ENCODE assay signal across 9 cellular contexts in the genomic region with DNA sequence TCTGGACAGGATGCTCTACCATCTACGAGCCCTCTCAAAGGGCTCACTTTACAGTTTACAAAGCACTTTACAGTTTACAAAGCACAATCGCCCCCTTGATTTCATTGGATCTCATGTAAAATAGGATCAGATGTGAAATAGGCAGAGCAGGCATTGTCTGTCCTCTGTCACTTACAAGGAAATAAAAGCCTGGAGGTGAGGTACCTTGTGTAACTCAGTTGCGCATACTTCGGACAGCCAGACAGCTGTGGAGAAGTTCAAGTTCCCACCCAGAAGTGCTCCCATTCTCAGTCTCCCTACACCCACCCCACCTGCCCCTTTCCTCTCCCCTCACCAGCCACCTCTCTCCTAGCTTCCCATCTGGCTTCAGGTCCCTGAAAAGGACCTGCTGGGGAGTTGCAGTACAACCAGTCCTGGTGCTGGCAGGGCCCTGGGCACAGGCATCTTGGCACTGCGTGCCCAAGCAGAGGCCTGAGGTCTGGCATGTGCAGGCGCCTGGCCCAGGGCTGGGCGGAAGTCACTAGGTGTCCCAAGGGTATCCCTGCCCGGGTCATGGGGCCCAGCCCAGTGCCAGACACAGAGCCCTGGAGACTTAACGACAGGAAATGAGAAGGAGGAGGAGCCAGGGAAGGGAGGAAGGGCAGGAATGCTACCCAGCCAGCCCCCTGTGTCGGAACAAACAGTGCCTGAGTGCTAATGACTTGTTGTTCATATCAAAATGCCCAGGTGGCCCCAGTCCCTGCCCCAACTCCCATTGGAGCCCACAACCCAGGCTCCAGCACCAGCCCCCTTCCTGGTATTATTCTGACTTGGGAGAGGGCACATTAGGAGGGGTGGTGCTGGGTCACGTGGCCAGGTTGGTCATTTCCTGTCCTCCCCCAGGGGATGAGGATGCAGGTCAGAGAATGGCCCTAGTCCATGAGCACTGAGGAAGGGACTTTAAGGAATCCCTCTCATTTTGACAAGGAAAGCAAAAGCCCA. TPM values are rescaled to one million over a fixed set of nuclear protein-coding genes. Genes with fewer than 3 reads are reported as not detected.
DNase-seq lines count a peak whose midpoint lies in the region; ATAC-seq lines count a peak whose summit lies in the region.
"Had no signal": no experiment of that assay in that cellular context is flagged by ENCODE, and none has a peak within 500 bp of the region (broad histone marks: within the 10 kb centered on the region; RNA-seq: fewer than 3 reads in every experiment).

No MANE protein-coding gene starts in this region.

- DNase-seq in H7 (peak; percentile 84), iPS-NIHi11 (ENCODE audit: low spot score) (peak; percentile 75), OCI-M1 (lab: John Stamatoyannopoulos, UW) (no peak)
- DNase-seq in stimulated activated naive B cell treated with anti-CD40 and anti-IgM and Interleukin-4, amounts not matched to agents 10 μg/mL and 1 μg/mL and 100 μg/mL, for 72 hours: peak; percentile 36
- DNase-seq in effector memory CD4-positive, alpha-beta T cell: no peak
- no peak for DNase-seq in stimulated activated CD4-positive, alpha-beta T cell treated with anti-CD3 and anti-CD28 coated beads, Interleukin-4, amount 100 ng/mL, for 1 hour
- DNase-seq: activated naive CD4-positive, alpha-beta T cell treated with Interleukin-2 at 50 U/mL for 16 hours had no signal

- H3K9me3 ChIP-seq in effector memory CD4-positive, alpha-beta T cell (ENCODE audit: control insufficient read depth, low read length): no peaks in the 10 kb centered on the region

- H3K36me3 Mint-ChIP-seq in activated T-helper 17 cell treated with anti-CD3 and anti-CD28 coated beads, Interleukin-2, amount 50 U/mL, for 72 hours (ENCODE audit: low read depth): no peaks in the 10 kb centered on the region
- H3K36me3 Mint-ChIP-seq in stimulated activated naive B cell treated with anti-CD40 and anti-IgM and Interleukin-4, amounts not matched to agents 10 μg/mL and 1 μg/mL and 100 μg/mL, for 72 hours: peaks cover 7 to 8% of the 10 kb centered on the region in 2 donors

- peaks cover 37% of the 10 kb centered on the region for H3K4me1 Mint-ChIP-seq in activated T-helper 17 cell treated with anti-CD3 and anti-CD28 coated beads, Interleukin-2, amount 50 U/mL, for 72 hours
- peaks cover 60 to 71% of the 10 kb centered on the region in 2 donors for H3K4me1 Mint-ChIP-seq in stimulated activated naive B cell treated with anti-CD40 and anti-IgM and Interleukin-4, amounts not matched to agents 10 μg/mL and 1 μg/mL and 100 μg/mL, for 72 hours

- no peaks in the 10 kb centered on the region for H3K27me3 ChIP-seq in H7 (ENCODE audit: control insufficient read depth, insufficient read depth, low read length)
- no peaks in the 10 kb centered on the region for H3K27me3 ChIP-seq in effector memory CD4-positive, alpha-beta T cell (replicated peaks; ENCODE audit: control insufficient read depth, insufficient read depth, low read length, poor library complexity, severe bottlenecking)

- peaks cover under 1% of the 10 kb centered on the region for H3K36me3 ChIP-seq in H7 (replicated peaks; ENCODE audit: control insufficient read depth, insufficient read depth, low read length)
- no peaks in the 10 kb centered on the region for H3K36me3 ChIP-seq in effector memory CD4-positive, alpha-beta T cell (ENCODE audit: control insufficient read depth, insufficient read depth, low read length)

- peak overlapping the region; percentile 73 for H3K4me3 Mint-ChIP-seq in activated T-helper 17 cell treated with anti-CD3 and anti-CD28 coated beads, Interleukin-2, amount 50 U/mL, for 72 hours
- H3K4me3 Mint-ChIP-seq in stimulated activated naive B cell treated with anti-CD40 and anti-IgM and Interleukin-4, amounts not matched to agents 10 μg/mL and 1 μg/mL and 100 μg/mL, for 72 hours: peak overlapping the region; percentile 57 to 81

- H3K4me1 ChIP-seq in effector memory CD4-positive, alpha-beta T cell (ENCODE audit: control insufficient read depth, insufficient read depth, low read length, poor library complexity, severe bottlenecking): peaks cover 15% of the 10 kb centered on the region

- H3K27ac Mint-ChIP-seq in activated T-helper 17 cell treated with anti-CD3 and anti-CD28 coated beads, Interleukin-2, amount 50 U/mL, for 72 hours: no peak overlapping the region
- peak overlapping the region; percentile 94 for H3K27ac Mint-ChIP-seq in stimulated activated naive B cell treated with anti-CD40 and anti-IgM and Interleukin-4, amounts not matched to agents 10 μg/mL and 1 μg/mL and 100 μg/mL, for 72 hours

- no peaks in the 10 kb centered on the region for H3K9me3 Mint-ChIP-seq in activated T-helper 17 cell treated with anti-CD3 and anti-CD28 coated beads, Interleukin-2, amount 50 U/mL, for 72 hours
- H3K9me3 Mint-ChIP-seq in stimulated activated naive B cell treated with anti-CD40 and anti-IgM and Interleukin-4, amounts not matched to agents 10 μg/mL and 1 μg/mL and 100 μg/mL, for 72 hours: no peaks in the 10 kb centered on the region

- ATAC-seq in activated T-helper 17 cell treated with anti-CD3 and anti-CD28 coated beads, Interleukin-2, amount 50 U/mL, for 72 hours (replicated peaks): no peak
- peak; percentile 13 to 18 for ATAC-seq in stimulated activated naive B cell treated with anti-CD40 and anti-IgM and Interleukin-4, amounts not matched to agents 10 μg/mL and 1 μg/mL and 100 μg/mL, for 72 hours (replicated peaks)
- ATAC-seq in HG03565 (IDR thresholded peaks at IDR 0.05; ENCODE audit: unreplicated experiment): no peak

- H3K27ac ChIP-seq in effector memory CD4-positive, alpha-beta T cell (ENCODE audit: insufficient read depth, low read length, poor library complexity, severe bottlenecking): no peak overlapping the region

- no peaks in the 10 kb centered on the region for H3K27me3 Mint-ChIP-seq in activated T-helper 17 cell treated with anti-CD3 and anti-CD28 coated beads, Interleukin-2, amount 50 U/mL, for 72 hours
- no peaks in the 10 kb centered on the region for H3K27me3 Mint-ChIP-seq in stimulated activated naive B cell treated with anti-CD40 and anti-IgM and Interleukin-4, amounts not matched to agents 10 μg/mL and 1 μg/mL and 100 μg/mL, for 72 hours

- no peak overlapping the region for H3K4me3 ChIP-seq in H7 (ENCODE audit: insufficient read depth, low read depth, low read length)
- H3K4me3 ChIP-seq in effector memory CD4-positive, alpha-beta T cell (ENCODE audit: insufficient read depth, low read depth, low read length, poor library complexity, severe bottlenecking): no peak overlapping the region

RNA-seq across cellular contexts. Expression of a gene that starts 5.4 kb away (rescaled TPM):
- total RNA-seq in H7 (2014; rRNA removed; shearing (Covaris generic)): 10.5 and 11.8 TPM in 2 replicates
- 1 to 10 TPM; 1.4 to 8.4 TPM for total RNA-seq in activated T-helper 17 cell treated with anti-CD3 and anti-CD28 coated beads, Interleukin-2, amount 50 U/mL, for 72 hours

RNA-seq across cellular contexts. Expression of a gene that starts 19.7 kb away (rescaled TPM):
- total RNA-seq in H7 (2014; rRNA removed; shearing (Covaris generic)): 10.9 and 12.4 TPM in 2 replicates
- total RNA-seq in activated T-helper 17 cell treated with anti-CD3 and anti-CD28 coated beads, Interleukin-2, amount 50 U/mL, for 72 hours: 1 to 10 TPM; 6.7 to 8.2 TPM

RNA-seq across cellular contexts. Expression of a gene that starts 28.0 kb away (rescaled TPM):
- total RNA-seq in H7 (2014; rRNA removed; shearing (Covaris generic)): not detected in 2 replicates
- under 1 TPM in 1 of 2 donors, not detected in 1; 0.16 TPM for total RNA-seq in activated T-helper 17 cell treated with anti-CD3 and anti-CD28 coated beads, Interleukin-2, amount 50 U/mL, for 72 hours

RNA-seq across cellular contexts. Expression of a gene that starts 47.5 kb away (rescaled TPM):
- 19.5 and 28.9 TPM in 2 replicates for total RNA-seq in H7 (2014; rRNA removed; shearing (Covaris generic))
- 10 to 100 TPM; 33.3 to 44.0 TPM for total RNA-seq in activated T-helper 17 cell treated with anti-CD3 and anti-CD28 coated beads, Interleukin-2, amount 50 U/mL, for 72 hours

Comparison
In these comparisons a context has a peak if more than half of its experiments do, and no peak if none do; other contexts are left out.
1. DNase-seq: peak in H7 (single experiment), iPS-NIHi11 (single experiment) and stimulated activated naive B cell treated with anti-CD40 and anti-IgM and Interleukin-4, amounts not matched to agents 10 μg/mL and 1 μg/mL and 100 μg/mL, for 72 hours (single experiment); none in effector memory CD4-positive, alpha-beta T cell (0 of 3), stimulated activated CD4-positive, alpha-beta T cell treated with anti-CD3 and anti-CD28 coated beads, Interleukin-4, amount 100 ng/mL, for 1 hour (single experiment) and OCI-M1 (single experiment).
2. ATAC-seq: peak in stimulated activated naive B cell treated with anti-CD40 and anti-IgM and Interleukin-4, amounts not matched to agents 10 μg/mL and 1 μg/mL and 100 μg/mL, for 72 hours (2 of 2); none in activated T-helper 17 cell treated with anti-CD3 and anti-CD28 coated beads, Interleukin-2, amount 50 U/mL, for 72 hours (single experiment) and HG03565 (single experiment).